Comparison of ENCODE assay signal across 8 cellular contexts in genomic region chr15:67820992-67821783, GRCh38. TPM values are rescaled to one million over a fixed set of nuclear protein-coding genes. Genes with fewer than 3 reads are reported as not detected.
DNase-seq lines count a peak whose midpoint lies in the region; ATAC-seq lines count a peak whose summit lies in the region.

No MANE protein-coding gene starts in this region.

- H3K36me3 Mint-ChIP-seq in T-helper 2 cell treated with Interferon-gamma antibody and Interleukin-4, amounts not matched to agents 5 μg/mL and 100 μg/mL, for 36 hours (ENCODE audit: low read depth): peaks cover 6% of the 10 kb centered on the region
- H3K36me3 Mint-ChIP-seq in activated T-helper 17 cell treated with anti-CD3 and anti-CD28 coated beads, Interleukin-2, amount 50 U/mL, for 72 hours (ENCODE audit: low read depth): peaks cover 25% of the 10 kb centered on the region

- no peak for ATAC-seq in activated T-helper 17 cell treated with anti-CD3 and anti-CD28 coated beads, Interleukin-2, amount 50 U/mL, for 72 hours (replicated peaks)
- no peak for ATAC-seq in stimulated activated naive CD8-positive, alpha-beta T cell treated with anti-CD3 and anti-CD28 coated beads, Interleukin-15, Interleukin-2, amounts not matched to agents 100 U/mL and 50 U/mL, for 24 hours
- ATAC-seq in HG03520 (IDR thresholded peaks at IDR 0.05; ENCODE audit: unreplicated experiment) (no peak), HG02571 (IDR thresholded peaks at IDR 0.05; ENCODE audit: unreplicated experiment) (no peak)

- peak overlapping the region; percentile 7 for H3K27ac Mint-ChIP-seq in T-helper 2 cell treated with Interferon-gamma antibody and Interleukin-4, amounts not matched to agents 5 μg/mL and 100 μg/mL, for 36 hours
- H3K27ac Mint-ChIP-seq in activated T-helper 17 cell treated with anti-CD3 and anti-CD28 coated beads, Interleukin-2, amount 50 U/mL, for 72 hours: no peak overlapping the region

- DNase-seq in T-helper 2 cell treated with Interferon-gamma antibody and Interleukin-4, amounts not matched to agents 5 μg/mL and 100 μg/mL, for 36 hours (ENCODE audit: low spot score): no peak
- DNase-seq in T-helper 2 cell (no peak), hepatic stellate cell (ENCODE audit: low spot score) (peak; percentile 81), DMS79 treated with DMSO at 0.1 percent for 48 hours (lab: John Stamatoyannopoulos, UW) (no peak)
- DNase-seq in stimulated activated naive CD8-positive, alpha-beta T cell treated with anti-CD3 and anti-CD28 coated beads, Interleukin-15, Interleukin-2, amounts not matched to agents 100 U/mL and 50 U/mL, for 24 hours: peak; percentile 54

- H3K4me3 Mint-ChIP-seq in T-helper 2 cell treated with Interferon-gamma antibody and Interleukin-4, amounts not matched to agents 5 μg/mL and 100 μg/mL, for 36 hours: no peak overlapping the region
- H3K4me3 Mint-ChIP-seq in activated T-helper 17 cell treated with anti-CD3 and anti-CD28 coated beads, Interleukin-2, amount 50 U/mL, for 72 hours: peak overlapping the region; percentile 38

- H3K9me3 Mint-ChIP-seq in T-helper 2 cell treated with Interferon-gamma antibody and Interleukin-4, amounts not matched to agents 5 μg/mL and 100 μg/mL, for 36 hours: no peaks in the 10 kb centered on the region
- no peaks in the 10 kb centered on the region for H3K9me3 Mint-ChIP-seq in activated T-helper 17 cell treated with anti-CD3 and anti-CD28 coated beads, Interleukin-2, amount 50 U/mL, for 72 hours

- peaks cover 82% of the 10 kb centered on the region for H3K27me3 Mint-ChIP-seq in T-helper 2 cell treated with Interferon-gamma antibody and Interleukin-4, amounts not matched to agents 5 μg/mL and 100 μg/mL, for 36 hours (ENCODE audit: low read depth)
- H3K27me3 Mint-ChIP-seq in activated T-helper 17 cell treated with anti-CD3 and anti-CD28 coated beads, Interleukin-2, amount 50 U/mL, for 72 hours: peaks cover 63% of the 10 kb centered on the region

- H3K4me1 Mint-ChIP-seq in T-helper 2 cell treated with Interferon-gamma antibody and Interleukin-4, amounts not matched to agents 5 μg/mL and 100 μg/mL, for 36 hours (ENCODE audit: low read depth): peaks cover 13% of the 10 kb centered on the region
- peaks cover 24% of the 10 kb centered on the region for H3K4me1 Mint-ChIP-seq in activated T-helper 17 cell treated with anti-CD3 and anti-CD28 coated beads, Interleukin-2, amount 50 U/mL, for 72 hours

RNA-seq across cellular contexts. Expression of gene SKOR1, which starts 4.1 kb away (rescaled TPM):
- under 1 TPM; 0.08 to 0.13 TPM for total RNA-seq in activated T-helper 17 cell treated with anti-CD3 and anti-CD28 coated beads, Interleukin-2, amount 50 U/mL, for 72 hours

RNA-seq across cellular contexts. Expression of gene RNU6-1, which starts 18.7 kb away (rescaled TPM):
- total RNA-seq in activated T-helper 17 cell treated with anti-CD3 and anti-CD28 coated beads, Interleukin-2, amount 50 U/mL, for 72 hours: not detected

Comparison
In these comparisons a context has a peak if more than half of its experiments do, and no peak if none do; other contexts are left out.
1. DNase-seq: peak in hepatic stellate cell (single experiment) and stimulated activated naive CD8-positive, alpha-beta T cell treated with anti-CD3 and anti-CD28 coated beads, Interleukin-15, Interleukin-2, amounts not matched to agents 100 U/mL and 50 U/mL, for 24 hours (single experiment); none in T-helper 2 cell treated with Interferon-gamma antibody and Interleukin-4, amounts not matched to agents 5 μg/mL and 100 μg/mL, for 36 hours (single experiment), T-helper 2 cell (0 of 5) and DMS79 treated with DMSO at 0.1 percent for 48 hours (single experiment).